8 cellular contexts compared by ENCODE assay signal in genomic region chr11:68312780-68313573, GRCh38. TPM values are rescaled to one million over a fixed set of nuclear protein-coding genes. Genes with fewer than 3 reads are reported as not detected.
A peak's percentile ranks its signal among the peaks of the same experiment; 100 is the strongest.
DNase-seq lines count a peak whose midpoint lies in the region; ATAC-seq and TF ChIP-seq lines count a peak whose summit lies in the region.

No MANE protein-coding gene starts in this region.

- H3K9ac ChIP-seq in ES-I3 (ENCODE audit: low read depth, low read length) (peak overlapping the region; percentile 83), subcutaneous abdominal adipose tissue (ENCODE audit: low read length in 5 of 5) (peak overlapping the region; percentile 42 to 87 (median 76))

- H3K4me1 Mint-ChIP-seq in brain = peaks cover 39% of the 10 kb centered on the region

- H3K9me3 ChIP-seq in ES-I3 (ENCODE audit: control insufficient read depth, insufficient read depth, low read length) (no peaks in the 10 kb centered on the region), KOPT-K1 (ENCODE audit: insufficient read depth, low read length, poor library complexity, severe bottlenecking) (no peaks in the 10 kb centered on the region), subcutaneous abdominal adipose tissue (ENCODE audit: control insufficient read depth in 5 of 5, low read length in 5 of 5) (no peaks in the 10 kb centered on the region)

- H3K27me3 Mint-ChIP-seq in brain = peaks cover 8% of the 10 kb centered on the region

- no peaks in the 10 kb centered on the region for H3K36me3 Mint-ChIP-seq in brain

- H3K27ac Mint-ChIP-seq in brain = peak overlapping the region; percentile 97 to 98 (median 97)

- peak overlapping the region; percentile 71 to 85 (median 79) for H3K4me3 ChIP-seq in subcutaneous abdominal adipose tissue (ENCODE audit: low read depth in 1 of 5, low read length in 5 of 5)

- no peaks in the 10 kb centered on the region for H3K36me3 ChIP-seq in ES-I3 (ENCODE audit: insufficient read depth, low read length)
- H3K36me3 ChIP-seq in KOPT-K1 (ENCODE audit: insufficient read depth, low read length) = no peaks in the 10 kb centered on the region
- no peaks in the 10 kb centered on the region for H3K36me3 ChIP-seq in subcutaneous abdominal adipose tissue (ENCODE audit: control insufficient read depth in 5 of 5, insufficient read depth in 5 of 5, low read length in 5 of 5)

- peak overlapping the region; percentile 94 to 98 (median 97) for H3K4me3 Mint-ChIP-seq in brain

- no peak for TF ChIP-seq CTCF in brain (conservative IDR thresholded peaks at IDR 0.05)

- peaks cover 0 to 7% (median 0%) of the 10 kb centered on the region in 5 experiments for H3K9me3 Mint-ChIP-seq in brain

- peak; percentile 50 for DNase-seq in left kidney (ENCODE audit: low read depth, low spot score)
- no peak for DNase-seq in GF-D8 (lab: John Stamatoyannopoulos, UW)
- DNase-seq in superior temporal gyrus (ENCODE audit: extremely low spot score) = no peak

- H3K4me1 ChIP-seq in ES-I3 (ENCODE audit: insufficient read depth, low read length) = peaks cover 22% of the 10 kb centered on the region
- peaks cover 20 to 68% (median 65%) of the 10 kb centered on the region in 5 donors for H3K4me1 ChIP-seq in subcutaneous abdominal adipose tissue (ENCODE audit: control insufficient read depth in 5 of 5, insufficient read depth in 5 of 5, low read length in 5 of 5)

- H3K27ac ChIP-seq in KOPT-K1 (ENCODE audit: low read depth, low read length, poor library complexity, severe bottlenecking) (peak overlapping the region; percentile 15), subcutaneous abdominal adipose tissue (ENCODE audit: low read depth, low read length) (peak overlapping the region; percentile 86)

- no peaks in the 10 kb centered on the region for H3K27me3 ChIP-seq in subcutaneous abdominal adipose tissue (ENCODE audit: control insufficient read depth in 5 of 5, insufficient read depth in 4 of 5, low read length in 5 of 5)

- no peak for ATAC-seq in GM21381 (IDR thresholded peaks at IDR 0.05; ENCODE audit: unreplicated experiment)

RNA-seq across cellular contexts. Expression of gene LRP5, which starts 0.6 kb away (rescaled TPM):
- 27.2 TPM for polyA plus RNA-seq in brain (ENCODE audit: insufficient read depth, low read depth, low replicate concordance)

RNA-seq across cellular contexts. Expression of gene C11orf24, which starts 41.2 kb away (rescaled TPM):
- 23.2 TPM for polyA plus RNA-seq in brain (ENCODE audit: insufficient read depth, low read depth, low replicate concordance)
